ENCODE assay signal across 24 cellular contexts in the genomic region with DNA sequence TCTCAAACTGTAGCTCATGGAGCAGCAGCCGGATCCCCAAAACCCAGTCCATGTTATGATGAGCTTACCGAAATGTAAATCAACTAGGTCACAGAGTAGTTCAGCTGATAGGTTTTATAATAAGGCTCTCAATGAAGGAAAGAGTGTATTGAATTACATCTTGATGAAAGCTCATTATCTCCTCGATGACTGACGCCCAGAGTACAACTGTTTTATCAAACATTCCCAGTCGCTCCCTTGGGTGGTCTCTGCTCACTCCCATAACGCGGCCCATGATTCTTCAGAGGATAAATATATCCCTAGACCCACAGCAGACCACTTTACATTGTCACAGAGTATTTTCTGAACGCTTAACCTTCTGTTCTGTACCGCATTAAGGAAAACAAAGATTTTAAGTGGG.
"Had no signal": no experiment of that assay in that cellular context is flagged by ENCODE, and none has a peak within 500 bp of the region (broad histone marks: within the 10 kb centered on the region; RNA-seq: fewer than 3 reads in every experiment).

No MANE protein-coding gene starts in this region.

- H3K27me3 Mint-ChIP-seq: activated CD4-positive, alpha-beta memory T cell treated with anti-CD3 and anti-CD28 coated beads for 36 hours; activated CD4-positive, alpha-beta T cell treated with anti-CD3 and anti-CD28 coated beads for 36 hours; activated CD4-positive, alpha-beta T cell treated with anti-CD3 and anti-CD28 coated beads, Interleukin-2, amount 10 ng/mL, durations not matched to agents 24 days and 14 days; activated naive CD4-positive, alpha-beta T cell treated with anti-CD3 and anti-CD28 coated beads, Interleukin-2, amount 10 ng/mL, durations not matched to agents 7 days and 5 days; activated naive CD8-positive, alpha-beta T cell treated with anti-CD3 and anti-CD28 coated beads, Interleukin-2, amount 10 ng/mL, durations not matched to agents 7 days and 5 days; activated T-cell treated with anti-CD3 and anti-CD28 coated beads, Interleukin-2, amount 50 U/mL, for 24 hours; brain; dendritic cell treated with granulocyte-macrophage colony-stimulating factor and Interleukin-4, amounts not matched to agents 40 ng/mL and 50 ng/mL, for 4 days had no signal

- ATAC-seq: activated CD4-positive, alpha-beta T cell treated with anti-CD3 and anti-CD28 coated beads for 36 hours; activated naive CD4-positive, alpha-beta T cell treated with anti-CD3 and anti-CD28 coated beads, Interleukin-2, amount 50 U/mL, for 72 hours; activated T-cell treated with anti-CD3 and anti-CD28 coated beads, Interleukin-2, amount 50 U/mL, for 72 hours; esophagus mucosa had no signal

- H3K27ac Mint-ChIP-seq: activated CD4-positive, alpha-beta memory T cell treated with anti-CD3 and anti-CD28 coated beads for 36 hours; activated CD4-positive, alpha-beta T cell treated with anti-CD3 and anti-CD28 coated beads for 36 hours; activated CD4-positive, alpha-beta T cell treated with anti-CD3 and anti-CD28 coated beads, Interleukin-2, amount 10 ng/mL, durations not matched to agents 24 days and 14 days; activated naive CD4-positive, alpha-beta T cell treated with anti-CD3 and anti-CD28 coated beads, Interleukin-2, amount 10 ng/mL, durations not matched to agents 7 days and 5 days; activated naive CD4-positive, alpha-beta T cell treated with anti-CD3 and anti-CD28 coated beads, Interleukin-2, amount 50 U/mL, for 72 hours; activated naive CD8-positive, alpha-beta T cell treated with anti-CD3 and anti-CD28 coated beads, Interleukin-2, amount 10 ng/mL, durations not matched to agents 7 days and 5 days; activated T-cell treated with anti-CD3 and anti-CD28 coated beads, Interleukin-2, amount 50 U/mL, for 24 hours; activated T-cell treated with anti-CD3 and anti-CD28 coated beads, Interleukin-2, amount 50 U/mL, for 72 hours; brain; dendritic cell treated with granulocyte-macrophage colony-stimulating factor and Interleukin-4, amounts not matched to agents 40 ng/mL and 50 ng/mL, for 4 days; endodermal cell had no signal

- H3K4me1 Mint-ChIP-seq: activated CD4-positive, alpha-beta T cell treated with anti-CD3 and anti-CD28 coated beads for 36 hours; activated CD4-positive, alpha-beta T cell treated with anti-CD3 and anti-CD28 coated beads, Interleukin-2, amount 10 ng/mL, durations not matched to agents 24 days and 14 days; activated naive CD4-positive, alpha-beta T cell treated with anti-CD3 and anti-CD28 coated beads, Interleukin-2, amount 10 ng/mL, durations not matched to agents 7 days and 5 days; activated naive CD8-positive, alpha-beta T cell treated with anti-CD3 and anti-CD28 coated beads, Interleukin-2, amount 10 ng/mL, durations not matched to agents 7 days and 5 days had no signal

- H3K36me3 Mint-ChIP-seq: activated CD4-positive, alpha-beta memory T cell treated with anti-CD3 and anti-CD28 coated beads for 36 hours; activated naive CD4-positive, alpha-beta T cell treated with anti-CD3 and anti-CD28 coated beads, Interleukin-2, amount 10 ng/mL, durations not matched to agents 7 days and 5 days; activated naive CD4-positive, alpha-beta T cell treated with anti-CD3 and anti-CD28 coated beads, Interleukin-2, amount 50 U/mL, for 72 hours; activated naive CD8-positive, alpha-beta T cell treated with anti-CD3 and anti-CD28 coated beads, Interleukin-2, amount 10 ng/mL, durations not matched to agents 7 days and 5 days; brain had no signal

- H3K9me3 Mint-ChIP-seq: activated CD4-positive, alpha-beta T cell treated with anti-CD3 and anti-CD28 coated beads, Interleukin-2, amount 10 ng/mL, durations not matched to agents 24 days and 14 days; activated naive CD4-positive, alpha-beta T cell treated with anti-CD3 and anti-CD28 coated beads, Interleukin-2, amount 10 ng/mL, durations not matched to agents 7 days and 5 days; activated naive CD8-positive, alpha-beta T cell treated with anti-CD3 and anti-CD28 coated beads, Interleukin-2, amount 10 ng/mL, durations not matched to agents 7 days and 5 days; activated T-cell treated with anti-CD3 and anti-CD28 coated beads, Interleukin-2, amount 50 U/mL, for 72 hours; brain; dendritic cell treated with granulocyte-macrophage colony-stimulating factor and Interleukin-4, amounts not matched to agents 40 ng/mL and 50 ng/mL, for 4 days; endodermal cell had no signal

- DNase-seq: activated CD4-positive, alpha-beta memory T cell treated with anti-CD3 and anti-CD28 coated beads for 36 hours; activated CD4-positive, alpha-beta T cell treated with anti-CD3 and anti-CD28 coated beads for 36 hours; activated CD4-positive, alpha-beta T cell treated with anti-CD3 and anti-CD28 coated beads, Interleukin-2, amount 10 ng/mL, durations not matched to agents 24 days and 14 days; activated CD4-positive, CD25-positive, alpha-beta regulatory T cell; activated CD4-positive, CD25-positive, alpha-beta regulatory T cell treated with anti-CD3 and anti-CD28 coated beads, Interleukin-2, amount 50 U/mL, for 72 hours; activated CD8-positive, alpha-beta memory T cell treated with anti-CD3 and anti-CD28 coated beads, Interleukin-2, amount 50 U/mL, for 48 hours; activated gamma-delta T cell; activated naive CD4-positive, alpha-beta T cell; activated naive CD4-positive, alpha-beta T cell treated with anti-CD3 and anti-CD28 coated beads, Interleukin-2, amount 10 ng/mL, durations not matched to agents 7 days and 5 days; activated naive CD8-positive, alpha-beta T cell treated with anti-CD3 and anti-CD28 coated beads, Interleukin-2, amount 10 ng/mL, durations not matched to agents 7 days and 5 days; activated T-cell treated with anti-CD3 and anti-CD28 coated beads for 4 hours; activated T-cell treated with anti-CD3 and anti-CD28 coated beads, Interleukin-2, amount 50 U/mL, for 24 hours; activated T-cell treated with anti-CD3 and anti-CD28 coated beads, Interleukin-2, amount 50 U/mL, for 72 hours; central memory CD4-positive, alpha-beta T cell; dorsolateral prefrontal cortex; effector memory CD4-positive, alpha-beta T cell; endodermal cell; foreskin fibroblast; head of caudate nucleus; hippocampal formation had no signal

- H3K4me3 Mint-ChIP-seq: activated CD4-positive, alpha-beta memory T cell treated with anti-CD3 and anti-CD28 coated beads for 36 hours; activated CD4-positive, alpha-beta T cell treated with anti-CD3 and anti-CD28 coated beads for 36 hours; activated CD4-positive, alpha-beta T cell treated with anti-CD3 and anti-CD28 coated beads, Interleukin-2, amount 10 ng/mL, durations not matched to agents 24 days and 14 days; activated naive CD4-positive, alpha-beta T cell treated with anti-CD3 and anti-CD28 coated beads, Interleukin-2, amount 10 ng/mL, durations not matched to agents 7 days and 5 days; activated naive CD8-positive, alpha-beta T cell treated with anti-CD3 and anti-CD28 coated beads, Interleukin-2, amount 10 ng/mL, durations not matched to agents 7 days and 5 days; activated T-cell treated with anti-CD3 and anti-CD28 coated beads, Interleukin-2, amount 50 U/mL, for 24 hours; activated T-cell treated with anti-CD3 and anti-CD28 coated beads, Interleukin-2, amount 50 U/mL, for 72 hours; brain; dendritic cell treated with granulocyte-macrophage colony-stimulating factor and Interleukin-4, amounts not matched to agents 40 ng/mL and 50 ng/mL, for 4 days; endodermal cell had no signal
